13 cellular contexts compared by ENCODE assay signal in genomic region chr11:119377961-119378667, GRCh38. TPM values are rescaled to one million over a fixed set of nuclear protein-coding genes. Genes with fewer than 3 reads are reported as not detected.
DNase-seq lines count a peak whose midpoint lies in the region; ATAC-seq and TF ChIP-seq lines count a peak whose summit lies in the region.
"Had no signal": no experiment of that assay in that cellular context is flagged by ENCODE, and none has a peak within 500 bp of the region (broad histone marks: within the 10 kb centered on the region; RNA-seq: fewer than 3 reads in every experiment).

No MANE protein-coding gene starts in this region.

- TF ChIP-seq POLR2A in gastrocnemius medialis (IDR thresholded peaks at IDR 0.05), result no peak

- in situ Hi-C loops in gastrocnemius medialis (cut with MboI; ENCODE audit: low sequenced_read_pairs in 4 of 4), result no loop called here

- H3K27me3 ChIP-seq in dorsolateral prefrontal cortex (no peaks in the 10 kb centered on the region), gastrocnemius medialis (no peaks in the 10 kb centered on the region)
- H3K27me3 ChIP-seq: colonic mucosa had no signal

- TF ChIP-seq CTCF in dorsolateral prefrontal cortex (IDR thresholded peaks at IDR 0.05 in 54 of 56, conservative IDR thresholded peaks at IDR 0.05 in 2 of 56; ENCODE audit: low read depth in 1 of 56, partially characterized antibody in 56 of 56) (no peak), gastrocnemius medialis (IDR thresholded peaks at IDR 0.05 in 4 of 5, conservative IDR thresholded peaks at IDR 0.05 in 1 of 5) (no peak)

- no peaks in the 10 kb centered on the region for H3K9me3 ChIP-seq in gastrocnemius medialis
- H3K9me3 ChIP-seq: colonic mucosa had no signal

- no peak for ATAC-seq in gastrocnemius medialis

- H3K4me3 ChIP-seq in dorsolateral prefrontal cortex (no peak overlapping the region), gastrocnemius medialis (peak overlapping the region; percentile 60 to 73 (median 67))
- H3K4me3 ChIP-seq: colonic mucosa had no signal

- no peaks in the 10 kb centered on the region for H3K36me3 ChIP-seq in gastrocnemius medialis
- H3K36me3 ChIP-seq: colonic mucosa had no signal

- intact Hi-C loops in dorsolateral prefrontal cortex (cut with DNase I) (loop anchor here (2.0 to 5.0 kb wide), 4 partner anchors 97 to 294 kb away; partner anchors contain the start of gene CBL (in 1 of the 2)), gastrocnemius medialis (cut with DNase I; ENCODE audit: low total_unique reads) (loop anchor here (2.0 kb wide), 1 partner anchor 17 kb away; no protein-coding TSS in a partner anchor)

- peaks cover 68 to 78% of the 10 kb centered on the region in 2 donors for H3K4me1 ChIP-seq in gastrocnemius medialis
- H3K4me1 ChIP-seq: colonic mucosa had no signal

- DNase-seq in NCI-H146 (lab: John Stamatoyannopoulos, UW) (peak; percentile 16), NCI-H146 treated with DMSO at 0.1 percent for 48 hours (lab: John Stamatoyannopoulos, UW; ENCODE audit: unreplicated experiment) (no peak), dorsolateral prefrontal cortex (no peak), gastrocnemius medialis (peak in 1 of 2 donors; percentile 47), Ammon's horn (ENCODE audit: low spot score) (no peak), HCEC 1CT (no peak)
- DNase-seq: activated CD4-positive, alpha-beta memory T cell treated with anti-CD3 and anti-CD28 coated beads for 36 hours; activated naive CD4-positive, alpha-beta T cell treated with anti-CD3 and anti-CD28 coated beads, Interleukin-2, amount 10 ng/mL, durations not matched to agents 7 days and 5 days; colonic mucosa; DMS153; NCI-H774; retina had no signal

- H3K27ac ChIP-seq in dorsolateral prefrontal cortex, result peak overlapping the region in 55 of 59 donors; percentile 32 to 100 (median 99)
- H3K27ac ChIP-seq in gastrocnemius medialis, result peak overlapping the region; percentile 96 to 99 (median 98)
- H3K27ac ChIP-seq: colonic mucosa had no signal

RNA-seq across cellular contexts. Expression of gene USP2, which starts 3.4 kb away (rescaled TPM):
- total RNA-seq in dorsolateral prefrontal cortex (10 to 100 TPM; 32.5 to 68.6 (median 46.7) TPM), gastrocnemius medialis (100 to 1,000 TPM in 1 of 4 donors, 10 to 100 TPM in 3; 19.4 to 105 (median 46.0) TPM)

RNA-seq across cellular contexts. Expression of gene MFRP, which starts 31.6 kb away (rescaled TPM):
- under 1 TPM in 1 of 120 experiments, not detected in 119; 0.32 TPM for total RNA-seq in dorsolateral prefrontal cortex
- not detected for total RNA-seq in gastrocnemius medialis
- total RNA-seq: activated CD4-positive, alpha-beta memory T cell treated with anti-CD3 and anti-CD28 coated beads for 36 hours; colonic mucosa; T-helper 1 cell treated with Interleukin-12 subunit alpha and Interleukin-12 subunit beta and Interleukin-4 antibody, amounts not matched to agents 30 ng/mL and 1 ng/mL, for 36 hours had no signal

RNA-seq across cellular contexts. Expression of gene C1QTNF5, which starts 37.4 kb away (rescaled TPM):
- 10 to 100 TPM in 74 of 120 experiments, 1 to 10 TPM in 46; 5.1 to 23.2 (median 10.8) TPM for total RNA-seq in dorsolateral prefrontal cortex
- 10 to 100 TPM in 1 of 4 donors, 1 to 10 TPM in 3; 4.0 to 16.0 (median 6.0) TPM for total RNA-seq in gastrocnemius medialis
- total RNA-seq: activated CD4-positive, alpha-beta memory T cell treated with anti-CD3 and anti-CD28 coated beads for 36 hours; T-helper 1 cell treated with Interleukin-12 subunit alpha and Interleukin-12 subunit beta and Interleukin-4 antibody, amounts not matched to agents 30 ng/mL and 1 ng/mL, for 36 hours had no signal

RNA-seq across cellular contexts. Expression of gene RNF26, which starts 43.8 kb away (rescaled TPM):
- 10 to 100 TPM; 15.9 to 31.2 (median 24.4) TPM for total RNA-seq in dorsolateral prefrontal cortex
- 1 to 10 TPM; 3.8 to 5.1 (median 4.7) TPM for total RNA-seq in gastrocnemius medialis

RNA-seq across cellular contexts. Expression of gene THY1, which starts 44.9 kb away (rescaled TPM):
- total RNA-seq in dorsolateral prefrontal cortex (100 to 1,000 TPM; 161 to 881 (median 538) TPM), gastrocnemius medialis (under 1 TPM in 3 of 4 donors, not detected in 1; 0.22 to 0.70 (median 0.36) TPM)

Comparison
In these comparisons a context has a peak if more than half of its experiments do, and no peak if none do; other contexts are left out.
1. H3K4me3 ChIP-seq: peak in gastrocnemius medialis (4 of 4); none in dorsolateral prefrontal cortex (0 of 59).